ENCODE assay signal across 19 cellular contexts in genomic region chr3:46348811-46349482, GRCh38. TPM values are rescaled to one million over a fixed set of nuclear protein-coding genes. Genes with fewer than 3 reads are reported as not detected.
DNase-seq lines count a peak whose midpoint lies in the region; ATAC-seq and TF ChIP-seq lines count a peak whose summit lies in the region.
"Had no signal": no experiment of that assay in that cellular context is flagged by ENCODE, and none has a peak within 500 bp of the region (broad histone marks: within the 10 kb centered on the region; RNA-seq: fewer than 3 reads in every experiment).

No MANE protein-coding gene starts in this region.

- POLR2A ChIA-PET in activated B cell treated with CpG ODN at 0.5 μM for 24 hours (lab: Charles Lee): no interaction called here

- H3K9ac ChIP-seq in BLaER1 treated with 17β-estradiol and CSF1 and Interleukin-3, amounts not matched to agents 10 nM and 100 nM: peak overlapping the region in 6 of 11 experiments; percentile 19 to 53 (median 45); a peak in 10 of 22 replicates

- H3K9me3 ChIP-seq in BLaER1 treated with 17β-estradiol and CSF1 and Interleukin-3, amounts not matched to agents 10 nM and 100 nM (replicated peaks in 1 of 11): peaks cover 16 to 30% (median 22%) of the 10 kb centered on the region in 11 experiments
- H3K9me3 ChIP-seq: gastroesophageal sphincter, left lung, thyroid gland had no signal

- peaks cover 61% of the 10 kb centered on the region for H3K4me1 Mint-ChIP-seq in activated B cell treated with CpG ODN at 0.5 μM for 24 hours
- H3K4me1 Mint-ChIP-seq in effector memory CD8-positive, alpha-beta T cell (ENCODE audit: low read depth in 2 of 2): peaks cover 53 to 59% of the 10 kb centered on the region in 2 donors
- H3K4me1 Mint-ChIP-seq: brain had no signal

- H3K27me3 ChIP-seq in BLaER1 treated with 17β-estradiol and CSF1 and Interleukin-3, amounts not matched to agents 10 nM and 100 nM: no peaks in the 10 kb centered on the region
- H3K27me3 ChIP-seq: left lung, thyroid gland had no signal

- H4K20me1 ChIP-seq in BLaER1 treated with 17β-estradiol and CSF1 and Interleukin-3, amounts not matched to agents 10 nM and 100 nM: no peaks in the 10 kb centered on the region

- intact Hi-C loops in activated B cell treated with CpG ODN at 0.5 μM for 24 hours (cut with micrococcal nuclease): no loop called here

- H3K27me3 Mint-ChIP-seq in activated B cell treated with CpG ODN at 0.5 μM for 24 hours: no peaks in the 10 kb centered on the region
- no peaks in the 10 kb centered on the region for H3K27me3 Mint-ChIP-seq in effector memory CD8-positive, alpha-beta T cell

- peak overlapping the region; percentile 21 for H3K4me3 Mint-ChIP-seq in activated B cell treated with CpG ODN at 0.5 μM for 24 hours
- H3K4me3 Mint-ChIP-seq in effector memory CD8-positive, alpha-beta T cell: peak overlapping the region; percentile 47 to 76
- H3K4me3 Mint-ChIP-seq: brain had no signal

- CTCF ChIA-PET in activated B cell treated with CpG ODN at 0.5 μM for 24 hours (lab: Charles Lee): no interaction called here

- peak overlapping the region in 5 of 10 experiments; percentile 1 to 37 (median 22); a peak in 1 of 20 replicates for H3K4me3 ChIP-seq in BLaER1 treated with 17β-estradiol and CSF1 and Interleukin-3, amounts not matched to agents 10 nM and 100 nM
- H3K4me3 ChIP-seq: gastroesophageal sphincter, left lung, thyroid gland had no signal

- ATAC-seq in activated B cell treated with CpG ODN at 0.5 μM for 24 hours (ENCODE audit: low read depth) (no peak), GM18519 (IDR thresholded peaks at IDR 0.05; ENCODE audit: low FRiP score, unreplicated experiment) (no peak), GM21737 (IDR thresholded peaks at IDR 0.05; ENCODE audit: unreplicated experiment) (no peak)
- ATAC-seq in effector memory CD8-positive, alpha-beta T cell (replicated peaks): peak; percentile 36
- ATAC-seq: gastroesophageal sphincter, left lung had no signal

- DNase-seq in GDM1 (lab: John Stamatoyannopoulos, UW): peak; percentile 52
- DNase-seq in activated B cell treated with CpG ODN at 0.5 μM for 24 hours: no peak
- DNase-seq in effector memory CD8-positive, alpha-beta T cell: no peak
- DNase-seq in NCI-H526 (lab: John Stamatoyannopoulos, UW): no peak
- no peak for DNase-seq in NCI-H1436 treated with DMSO at 0.1 percent for 48 hours (lab: John Stamatoyannopoulos, UW)
- DNase-seq: activated naive CD4-positive, alpha-beta T cell treated with Interleukin-2 at 50 U/mL for 16 hours; DMS 273 treated with DMSO at 0.1 percent for 48 hours; erythroblast; left lung; NCI-H1417 treated with DMSO at 0.1 percent for 48 hours; stimulated activated CD4-positive, alpha-beta T cell treated with anti-CD3 and anti-CD28 coated beads, Interleukin-4, amount 100 ng/mL, for 4 hours; thyroid gland had no signal

- no peaks in the 10 kb centered on the region for H3K36me3 Mint-ChIP-seq in activated B cell treated with CpG ODN at 0.5 μM for 24 hours (ENCODE audit: low read depth)
- peaks cover 5% of the 10 kb centered on the region for H3K36me3 Mint-ChIP-seq in effector memory CD8-positive, alpha-beta T cell (ENCODE audit: insufficient read depth)
- H3K36me3 Mint-ChIP-seq: brain had no signal

- peaks cover 5% of the 10 kb centered on the region for H3K9me3 Mint-ChIP-seq in activated B cell treated with CpG ODN at 0.5 μM for 24 hours
- H3K9me3 Mint-ChIP-seq in effector memory CD8-positive, alpha-beta T cell: peaks cover 3 to 7% of the 10 kb centered on the region in 2 donors
- H3K9me3 Mint-ChIP-seq: brain had no signal

- no peaks in the 10 kb centered on the region for H3K36me3 ChIP-seq in BLaER1 treated with 17β-estradiol and CSF1 and Interleukin-3, amounts not matched to agents 10 nM and 100 nM
- H3K36me3 ChIP-seq: gastroesophageal sphincter, left lung, thyroid gland had no signal

- H3K27ac Mint-ChIP-seq in activated B cell treated with CpG ODN at 0.5 μM for 24 hours: peak overlapping the region; percentile 63
- H3K27ac Mint-ChIP-seq in effector memory CD8-positive, alpha-beta T cell: peak overlapping the region; percentile 81 to 88
- H3K27ac Mint-ChIP-seq: brain had no signal

- H3K4me1 ChIP-seq in BLaER1 treated with 17β-estradiol and CSF1 and Interleukin-3, amounts not matched to agents 10 nM and 100 nM: peaks cover 36 to 60% (median 48%) of the 10 kb centered on the region in 10 experiments
- H3K4me1 ChIP-seq: gastroesophageal sphincter, thyroid gland had no signal

- no peak for TF ChIP-seq CTCF in activated B cell treated with CpG ODN at 0.5 μM for 24 hours (IDR thresholded peaks at IDR 0.05)

- peak overlapping the region in 10 of 11 experiments; percentile 26 to 72 (median 65); a peak in 18 of 22 replicates for H3K27ac ChIP-seq in BLaER1 treated with 17β-estradiol and CSF1 and Interleukin-3, amounts not matched to agents 10 nM and 100 nM
- H3K27ac ChIP-seq: gastroesophageal sphincter, left lung, RWPE1, thyroid gland had no signal

- H3K4me2 ChIP-seq in BLaER1 treated with 17β-estradiol and CSF1 and Interleukin-3, amounts not matched to agents 10 nM and 100 nM: peak overlapping the region; percentile 73 to 92 (median 86)

RNA-seq across cellular contexts. Expression of gene CCR2, which starts 5.0 kb away (rescaled TPM):
- 0.16 and 0.29 TPM in 2 replicates for total RNA-seq in activated B cell treated with CpG ODN at 0.5 μM for 24 hours
- total RNA-seq: H1 had no signal

RNA-seq across cellular contexts. Expression of gene CCR5, which starts 21.8 kb away (rescaled TPM):
- 0.27 and 0.55 TPM in 2 replicates for total RNA-seq in activated B cell treated with CpG ODN at 0.5 μM for 24 hours
- total RNA-seq: H1 had no signal

RNA-seq across cellular contexts. Expression of gene CCRL2, which starts 58.1 kb away (rescaled TPM):
- 1.9 TPM in 2 replicates for total RNA-seq in activated B cell treated with CpG ODN at 0.5 μM for 24 hours
- total RNA-seq: H1 had no signal
